9 cellular contexts compared by ENCODE assay signal in the genomic region with DNA sequence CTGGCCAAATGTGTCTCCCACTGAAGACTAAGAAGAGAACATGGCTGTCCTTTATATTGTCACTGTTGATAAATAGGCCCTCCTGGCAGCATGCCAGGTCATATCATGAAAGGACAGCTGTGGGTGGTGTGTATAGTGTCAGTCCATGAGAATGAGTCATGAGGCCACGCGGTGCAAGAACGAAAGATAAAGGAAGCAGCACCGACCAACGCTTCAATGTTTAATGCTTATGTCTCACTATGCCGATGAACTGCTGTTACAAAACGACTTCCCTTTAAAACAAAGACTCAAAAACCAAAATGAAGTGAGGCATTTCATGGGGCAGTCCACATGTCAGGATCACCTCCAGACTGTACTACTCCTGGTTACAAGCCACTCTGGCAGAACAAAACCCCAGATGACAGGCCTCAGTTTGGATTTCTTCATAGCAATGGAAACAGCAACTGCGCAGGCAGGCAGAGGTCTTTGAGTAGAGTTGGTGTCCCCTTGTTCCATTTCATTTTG. TPM values are rescaled to one million over a fixed set of nuclear protein-coding genes. Genes with fewer than 3 reads are reported as not detected.
A peak's percentile ranks its signal among the peaks of the same experiment; 100 is the strongest.
DNase-seq lines count a peak whose midpoint lies in the region; ATAC-seq and TF ChIP-seq lines count a peak whose summit lies in the region.
"Had no signal": no experiment of that assay in that cellular context is flagged by ENCODE, and none has a peak within 500 bp of the region (broad histone marks: within the 10 kb centered on the region; RNA-seq: fewer than 3 reads in every experiment).

No MANE protein-coding gene starts in this region.

- intact Hi-C loops in Right ventricle myocardium inferior (cut with DNase I) (no loop called here), cardiac septum (cut with DNase I) (loop anchor here (2.0 to 10.0 kb wide), 2 partner anchors 139 to 703 kb away; no protein-coding TSS in a partner anchor)

- H3K9me2 ChIP-seq in Karpas-422 (replicated peaks; ENCODE audit: insufficient read depth, low read length) = no peaks in the 10 kb centered on the region

- DNase-seq in Right ventricle myocardium inferior (ENCODE audit: missing footprints) (peak; percentile 54), cardiac septum (ENCODE audit: low spot score) (no peak), GM13976 (ENCODE audit: low spot score) (no peak), Karpas-422 (no peak)
- peak; percentile 59 for DNase-seq in effector CD4-positive, alpha-beta T cell

- no peaks in the 10 kb centered on the region for H3K9me3 ChIP-seq in Karpas-422 (ENCODE audit: low read length)

- ATAC-seq in Right ventricle myocardium inferior (peak; percentile 63), GM21447 (IDR thresholded peaks at IDR 0.05; ENCODE audit: unreplicated experiment) (no peak)
- peak; percentile 96 for ATAC-seq in activated CD4-positive, CD25-positive, alpha-beta regulatory T cell treated with anti-CD3 and anti-CD28 coated beads, Interleukin-2, amount 50 U/mL, for 24 hours

- H3K27me3 ChIP-seq in rectal smooth muscle tissue (ENCODE audit: control insufficient read depth, insufficient read depth, low read length) (no peaks in the 10 kb centered on the region), Karpas-422 (ENCODE audit: low read length) (no peaks in the 10 kb centered on the region)

- TF ChIP-seq CTCF in GM13976 (IDR thresholded peaks at IDR 0.05; ENCODE audit: borderline replicate concordance, control extremely low read depth, extremely low read depth, insufficient read depth, missing control alignments) = no peak

- H3K4me1 ChIP-seq in rectal smooth muscle tissue (ENCODE audit: control insufficient read depth, insufficient read depth, low read length) (no peaks in the 10 kb centered on the region), Karpas-422 (ENCODE audit: low read length) (peaks cover 6% of the 10 kb centered on the region)

- H3K4me2 ChIP-seq in Karpas-422 (ENCODE audit: low read depth, low read length, poor library complexity, severe bottlenecking) = no peak overlapping the region

- H3K79me2 ChIP-seq in Karpas-422 (ENCODE audit: low read length) = no peaks in the 10 kb centered on the region

- no peaks in the 10 kb centered on the region for H4K20me1 ChIP-seq in Karpas-422 (ENCODE audit: insufficient read depth, low read depth, low read length)

- in situ Hi-C loops in GM13976 (cut with MboI; ENCODE audit: low sequenced_read_pairs, unreplicated experiment) = no loop called here

- no peaks in the 10 kb centered on the region for H3K36me3 ChIP-seq in rectal smooth muscle tissue (ENCODE audit: control insufficient read depth, insufficient read depth, low read length)
- no peaks in the 10 kb centered on the region for H3K36me3 ChIP-seq in Karpas-422 (ENCODE audit: insufficient read depth, low read length)

- H3K9ac ChIP-seq in rectal smooth muscle tissue (ENCODE audit: low read length) (no peak overlapping the region), Karpas-422 (ENCODE audit: low read length) (no peak overlapping the region)

- H3K4me3 ChIP-seq in rectal smooth muscle tissue (ENCODE audit: low read length) = no peak overlapping the region
- H3K4me3 ChIP-seq in Karpas-422 (ENCODE audit: low read length) = no peak overlapping the region

- peak overlapping the region; percentile 10 for H3K27ac ChIP-seq in rectal smooth muscle tissue (ENCODE audit: low read depth, low read length)
- no peak overlapping the region for H3K27ac ChIP-seq in Karpas-422 (ENCODE audit: low read length)
- H3K27ac ChIP-seq: C4-2B had no signal

- no peak overlapping the region for H2AFZ ChIP-seq in Karpas-422 (ENCODE audit: low read length)

RNA-seq across cellular contexts. Expression of a gene that starts 5.2 kb away (rescaled TPM):
- total RNA-seq in Right ventricle myocardium inferior = 6.4 TPM
- total RNA-seq in cardiac septum = 6.4 TPM
- total RNA-seq in Karpas-422 (2014; rRNA removed; shearing (Covaris generic); ENCODE audit: low replicate concordance) = 3.4 and 4.3 TPM in 2 replicates

RNA-seq across cellular contexts. Expression of a gene that starts 41.2 kb away (rescaled TPM):
- total RNA-seq in Right ventricle myocardium inferior = 20.7 TPM
- total RNA-seq in cardiac septum = 28.2 TPM
- 56.6 and 59.3 TPM in 2 replicates for total RNA-seq in Karpas-422 (2014; rRNA removed; shearing (Covaris generic); ENCODE audit: low replicate concordance)

Comparison
In these comparisons a context has a peak if more than half of its experiments do, and no peak if none do; other contexts are left out.
1. DNase-seq: peak in Right ventricle myocardium inferior (single experiment) and effector CD4-positive, alpha-beta T cell (single experiment); none in cardiac septum (single experiment), GM13976 (single experiment) and Karpas-422 (single experiment).